In genomic region chr2:207334309-207334630, GRCh38 we compare ENCODE assay signal across 9 cellular contexts.
A peak's percentile ranks its signal among the peaks of the same experiment; 100 is the strongest.
DNase-seq lines count a peak whose midpoint lies in the region; ATAC-seq and TF ChIP-seq lines count a peak whose summit lies in the region.
"Had no signal": no experiment of that assay in that cellular context is flagged by ENCODE, and none has a peak within 500 bp of the region (broad histone marks: within the 10 kb centered on the region; RNA-seq: fewer than 3 reads in every experiment).

No MANE protein-coding gene starts in this region.

- no peaks in the 10 kb centered on the region for H3K36me3 Mint-ChIP-seq in CD8-positive, alpha-beta T cell

- POLR2A ChIA-PET in CD8-positive, alpha-beta T cell (lab: Charles Lee): no interaction called here

- peak overlapping the region; percentile 82 for H2AFZ ChIP-seq in Karpas-422 (ENCODE audit: low read length)

- H3K9me2 ChIP-seq in Karpas-422 (replicated peaks; ENCODE audit: insufficient read depth, low read length): no peaks in the 10 kb centered on the region

- H4K20me1 ChIP-seq in Karpas-422 (ENCODE audit: insufficient read depth, low read depth, low read length): no peaks in the 10 kb centered on the region

- H3K4me3 Mint-ChIP-seq in CD8-positive, alpha-beta T cell: no peak overlapping the region

- H3K4me1 ChIP-seq in Karpas-422 (ENCODE audit: low read length): peaks cover 59% of the 10 kb centered on the region
- H3K4me1 ChIP-seq in CD8-positive, alpha-beta T cell (ENCODE audit: insufficient read depth, low read length): no peaks in the 10 kb centered on the region

- no peaks in the 10 kb centered on the region for H3K36me3 ChIP-seq in Karpas-422 (ENCODE audit: insufficient read depth, low read length)
- no peaks in the 10 kb centered on the region for H3K36me3 ChIP-seq in CD8-positive, alpha-beta T cell (ENCODE audit: insufficient read depth, low read length)

- no peak overlapping the region for H3K27ac Mint-ChIP-seq in CD8-positive, alpha-beta T cell

- ATAC-seq in GM21390 (IDR thresholded peaks at IDR 0.05; ENCODE audit: unreplicated experiment) (peak; percentile 4), left lobe of liver (no peak)
- no peak for ATAC-seq in CD8-positive, alpha-beta T cell

- no peaks in the 10 kb centered on the region for H3K79me2 ChIP-seq in Karpas-422 (ENCODE audit: low read length)

- DNase-seq in Karpas-422 (no peak), epithelial cell of proximal tubule (ENCODE audit: low read depth) (no peak), skeletal muscle cell (ENCODE audit: low read depth) (no peak), left lobe of liver (ENCODE audit: low spot score) (no peak), NCI-H345 treated with DMSO at 0.1 percent for 48 hours (lab: John Stamatoyannopoulos, UW; ENCODE audit: unreplicated experiment) (no peak), substantia nigra (lab: John Stamatoyannopoulos, UW) (no peak)
- DNase-seq in CD8-positive, alpha-beta T cell: no peak

- H3K27me3 Mint-ChIP-seq in CD8-positive, alpha-beta T cell (ENCODE audit: low read depth): no peaks in the 10 kb centered on the region

- H3K27ac ChIP-seq in Karpas-422 (ENCODE audit: low read length) (no peak overlapping the region), substantia nigra (ENCODE audit: low read depth, low read length, poor library complexity, severe bottlenecking) (no peak overlapping the region)
- no peak overlapping the region for H3K27ac ChIP-seq in CD8-positive, alpha-beta T cell (ENCODE audit: low read depth, low read length)
- H3K27ac ChIP-seq: HL-60 had no signal

- CTCF ChIA-PET in CD8-positive, alpha-beta T cell (lab: Charles Lee): interaction anchor here (0.9 kb wide), 1 partner anchor 11 kb away, joined by 3 read pairs; no protein-coding TSS in a partner anchor

- H3K27me3 ChIP-seq in Karpas-422 (ENCODE audit: low read length): no peaks in the 10 kb centered on the region
- no peaks in the 10 kb centered on the region for H3K27me3 ChIP-seq in CD8-positive, alpha-beta T cell (ENCODE audit: insufficient read depth, low read length)

- intact Hi-C loops in CD8-positive, alpha-beta T cell (cut with DNase I, micrococcal nuclease): no loop called here

- no peak for TF ChIP-seq CTCF in epithelial cell of proximal tubule (conservative IDR thresholded peaks at IDR 0.05; ENCODE audit: low read depth, low read length)
- no peak for TF ChIP-seq CTCF in CD8-positive, alpha-beta T cell (IDR thresholded peaks at IDR 0.05)

- peak overlapping the region; percentile 21 for H3K4me2 ChIP-seq in Karpas-422 (ENCODE audit: low read depth, low read length, poor library complexity, severe bottlenecking)

- H3K4me3 ChIP-seq in Karpas-422 (ENCODE audit: low read length): no peak overlapping the region
- H3K4me3 ChIP-seq in epithelial cell of proximal tubule (ENCODE audit: low read depth, low read length): peak overlapping the region; percentile 34
- peak overlapping the region; percentile 28 for H3K4me3 ChIP-seq in skeletal muscle cell (ENCODE audit: low read depth, low read length)
- no peak overlapping the region for H3K4me3 ChIP-seq in CD8-positive, alpha-beta T cell (ENCODE audit: low read depth, low read length)

- H3K9ac ChIP-seq in Karpas-422 (ENCODE audit: low read length): no peak overlapping the region

- no peaks in the 10 kb centered on the region for H3K9me3 Mint-ChIP-seq in CD8-positive, alpha-beta T cell

- no peaks in the 10 kb centered on the region for H3K9me3 ChIP-seq in Karpas-422 (ENCODE audit: low read length)
- H3K9me3 ChIP-seq in CD8-positive, alpha-beta T cell (ENCODE audit: low read length): no peaks in the 10 kb centered on the region

- peaks cover 6% of the 10 kb centered on the region for H3K4me1 Mint-ChIP-seq in CD8-positive, alpha-beta T cell (ENCODE audit: low read depth)

Comparison
In these comparisons a context has a peak if more than half of its experiments do, and no peak if none do; other contexts are left out.
1. H3K4me3 ChIP-seq: peak in epithelial cell of proximal tubule (single experiment) and skeletal muscle cell (single experiment); none in Karpas-422 (single experiment) and CD8-positive, alpha-beta T cell (single experiment).